In genomic region chr7:118220583-118220982, GRCh38 we compare ENCODE assay signal across 6 cellular contexts. TPM values are rescaled to one million over a fixed set of nuclear protein-coding genes. Genes with fewer than 3 reads are reported as not detected.
"Had no signal": no experiment of that assay in that cellular context is flagged by ENCODE, and none has a peak within 500 bp of the region (broad histone marks: within the 10 kb centered on the region; RNA-seq: fewer than 3 reads in every experiment).

No MANE protein-coding gene starts in this region.

- H3K9me3 Mint-ChIP-seq: GM23338, H9 had no signal

- H3K27ac Mint-ChIP-seq: GM23338, H9 had no signal

- DNase-seq: H9, HCEC 1CT, IMR-90 had no signal

- H3K4me1 Mint-ChIP-seq: GM23338, H9 had no signal

- H3K4me3 Mint-ChIP-seq: GM23338, H9 had no signal

- ATAC-seq: GM23338, K562 had no signal

RNA-seq across cellular contexts. Expression of gene ANKRD7, which starts 3.9 kb away (rescaled TPM):
- total RNA-seq: H1, H9 had no signal
- polyA plus RNA-seq: H1, K562 had no signal
